Comparison of ENCODE assay signal across 8 cellular contexts in the genomic region with DNA sequence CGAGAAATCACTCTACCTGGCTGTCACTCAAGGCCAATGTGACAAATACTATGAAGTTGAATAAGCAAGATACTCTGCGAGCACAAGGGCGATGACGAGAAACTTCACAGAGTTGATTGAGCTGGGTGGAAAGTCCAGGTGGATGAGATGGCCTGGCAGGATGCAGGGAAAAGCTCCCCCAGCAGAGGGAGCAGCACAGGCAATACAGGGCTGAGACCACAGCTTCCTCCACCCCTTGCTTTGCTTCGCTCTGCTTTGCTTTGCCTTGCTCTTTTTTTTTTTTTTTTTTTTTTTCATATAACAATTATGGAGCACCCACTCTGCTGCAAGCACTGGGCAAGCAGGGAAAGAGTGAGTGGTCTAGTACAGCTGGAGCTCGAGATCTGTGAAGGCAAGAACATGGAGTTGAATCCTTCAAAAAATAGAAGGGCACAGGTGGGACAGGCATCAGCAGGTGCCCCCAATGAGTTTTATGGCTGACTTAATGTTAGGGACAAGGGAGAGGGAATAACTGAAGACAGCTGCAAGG.
DNase-seq lines count a peak whose midpoint lies in the region; ATAC-seq and TF ChIP-seq lines count a peak whose summit lies in the region.

No MANE protein-coding gene starts in this region.

- H3K4me3 ChIP-seq in heart right ventricle (no peak overlapping the region), smooth muscle cell (no peak overlapping the region)

- H3K4me1 ChIP-seq in heart right ventricle = peaks cover 0 to 18% (median 0%) of the 10 kb centered on the region in 9 donors
- H3K4me1 ChIP-seq in smooth muscle cell (ENCODE audit: low read depth) = peaks cover 25% of the 10 kb centered on the region

- peaks cover 29% of the 10 kb centered on the region for H3K4me1 Mint-ChIP-seq in activated naive CD4-positive, alpha-beta T cell treated with anti-CD3 and anti-CD28 coated beads, Interleukin-2, amount 10 ng/mL, durations not matched to agents 7 days and 5 days

- peak; percentile 26 to 78 (median 67) for TF ChIP-seq CTCF in heart right ventricle (IDR thresholded peaks at IDR 0.05)
- TF ChIP-seq CTCF in smooth muscle cell (IDR thresholded peaks at IDR 0.05; ENCODE audit: borderline replicate concordance, insufficient read depth, poor library complexity, severe bottlenecking) = peak; percentile 56

- no peak overlapping the region for H3K9ac ChIP-seq in smooth muscle cell (ENCODE audit: low read depth)

- no peak overlapping the region for H2AFZ ChIP-seq in smooth muscle cell (ENCODE audit: low read depth)

- H3K79me2 ChIP-seq in smooth muscle cell (ENCODE audit: low read depth) = no peaks in the 10 kb centered on the region

- no peak overlapping the region for H3K27ac Mint-ChIP-seq in activated naive CD4-positive, alpha-beta T cell treated with anti-CD3 and anti-CD28 coated beads, Interleukin-2, amount 10 ng/mL, durations not matched to agents 7 days and 5 days

- no peaks in the 10 kb centered on the region for H3K36me3 Mint-ChIP-seq in activated naive CD4-positive, alpha-beta T cell treated with anti-CD3 and anti-CD28 coated beads, Interleukin-2, amount 10 ng/mL, durations not matched to agents 7 days and 5 days

- CTCF ChIA-PET in activated naive CD4-positive, alpha-beta T cell treated with anti-CD3 and anti-CD28 coated beads, Interleukin-2, amount 10 ng/mL, durations not matched to agents 7 days and 5 days (lab: Charles Lee) = interaction anchor here (0.6 to 4.5 kb wide), 33 partner anchors 10 to 958 kb away, joined by 3 to 62 read pairs (median 4); partner anchors contain the start of gene ARID5B

- DNase-seq in DMS 273 treated with DMSO at 0.1 percent for 48 hours (lab: John Stamatoyannopoulos, UW) (peak; percentile 5), SK-MEL-5 (ENCODE audit: low read depth, low spot score) (peak; percentile 88), heart right ventricle (peak; percentile 53), smooth muscle cell (lab: John Stamatoyannopoulos, UW; ENCODE audit: unreplicated experiment) (no peak), NCI-H1930 (lab: John Stamatoyannopoulos, UW) (no peak)
- DNase-seq in activated naive CD4-positive, alpha-beta T cell treated with anti-CD3 and anti-CD28 coated beads, Interleukin-2, amount 10 ng/mL, durations not matched to agents 7 days and 5 days = peak; percentile 81

- WGBS in heart right ventricle, 2 donors = 68 to 70% methylated on average over 6 of the region's 6 CpGs
- WGBS in smooth muscle cell (ENCODE audit: low lambda C conversion rate) = 70% methylated on average over 6 of the region's 6 CpGs

- H3K9me3 ChIP-seq in heart right ventricle (no peaks in the 10 kb centered on the region), smooth muscle cell (replicated peaks; ENCODE audit: low read depth) (no peaks in the 10 kb centered on the region)

- ATAC-seq in GM19468 (IDR thresholded peaks at IDR 0.05; ENCODE audit: extremely low read depth, unreplicated experiment) = peak; percentile 90
- ATAC-seq in HG03571 (IDR thresholded peaks at IDR 0.05; ENCODE audit: unreplicated experiment) = peak; percentile 59
- ATAC-seq in heart right ventricle = peak; percentile 65 to 91 (median 73)

- peak overlapping the region; percentile 66 for H3K4me2 ChIP-seq in smooth muscle cell

- H3K27me3 Mint-ChIP-seq in activated naive CD4-positive, alpha-beta T cell treated with anti-CD3 and anti-CD28 coated beads, Interleukin-2, amount 10 ng/mL, durations not matched to agents 7 days and 5 days = no peaks in the 10 kb centered on the region

- peaks cover 7% of the 10 kb centered on the region for H3F3A ChIP-seq in smooth muscle cell (ENCODE audit: low read depth)

- H3K27ac ChIP-seq in heart right ventricle = no peak overlapping the region
- H3K27ac ChIP-seq in smooth muscle cell (ENCODE audit: low read depth) = peak overlapping the region; percentile 89

- H4K20me1 ChIP-seq in smooth muscle cell (ENCODE audit: low read depth) = no peaks in the 10 kb centered on the region

- in situ Hi-C loops in SK-MEL-5 (cut with HindIII; ENCODE audit: low pct_unique_long_range_greater_than_20kb, low sequenced_read_pairs) = no loop called here

- H3K36me3 ChIP-seq in heart right ventricle = no peaks in the 10 kb centered on the region
- no peaks in the 10 kb centered on the region for H3K36me3 ChIP-seq in smooth muscle cell (ENCODE audit: low read depth)

- intact Hi-C loops in heart right ventricle (cut with DNase I) = loop anchor here in 6 of 10 donors (2.0 to 10.0 kb wide), 5 partner anchors 86 to 496 kb away; no protein-coding TSS in a partner anchor

- H3K9me3 Mint-ChIP-seq in activated naive CD4-positive, alpha-beta T cell treated with anti-CD3 and anti-CD28 coated beads, Interleukin-2, amount 10 ng/mL, durations not matched to agents 7 days and 5 days = no peaks in the 10 kb centered on the region

- H3K4me3 Mint-ChIP-seq in activated naive CD4-positive, alpha-beta T cell treated with anti-CD3 and anti-CD28 coated beads, Interleukin-2, amount 10 ng/mL, durations not matched to agents 7 days and 5 days = no peak overlapping the region

- H3K27me3 ChIP-seq in heart right ventricle (no peaks in the 10 kb centered on the region), smooth muscle cell (ENCODE audit: low read depth) (no peaks in the 10 kb centered on the region)

Comparison
In these comparisons a context has a peak if more than half of its experiments do, and no peak if none do; other contexts are left out.
1. DNase-seq: peak in DMS 273 treated with DMSO at 0.1 percent for 48 hours (single experiment), SK-MEL-5 (single experiment), activated naive CD4-positive, alpha-beta T cell treated with anti-CD3 and anti-CD28 coated beads, Interleukin-2, amount 10 ng/mL, durations not matched to agents 7 days and 5 days (single experiment) and heart right ventricle (2 of 2); none in smooth muscle cell (single experiment) and NCI-H1930 (0 of 2).
2. Peak in every context shown above with its lines, with median percentiles within 50 percentile points of each other: ATAC-seq.